Comparison of ENCODE assay signal across 1 cellular context in the genomic region with DNA sequence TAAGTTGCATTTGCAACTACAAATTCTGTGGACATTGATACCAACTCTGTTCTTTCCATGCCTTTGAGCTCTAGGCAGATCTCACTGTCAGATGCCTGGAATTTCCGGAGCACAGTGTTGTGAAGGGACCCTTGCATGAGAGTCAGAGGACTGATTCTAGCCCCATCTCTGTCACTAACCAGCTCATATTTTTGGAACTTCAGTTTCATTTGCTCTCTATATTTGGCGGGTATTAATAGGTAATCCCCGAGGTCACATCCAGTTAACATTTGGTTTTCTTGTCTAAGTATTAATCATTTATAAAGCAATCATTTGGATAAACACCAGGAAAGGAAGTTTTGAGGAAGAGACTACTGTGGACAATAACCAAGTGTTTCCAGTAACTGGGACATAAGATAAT.
TF ChIP-seq lines count a peak whose summit lies in the region.

No MANE protein-coding gene starts in this region.

TF ChIP-seq in IMR-90, 13 proteins besides CTCF, POLR2A, EP300 and RAD21:
- TF ChIP-seq CHD1 (IDR thresholded peaks at IDR 0.05; ENCODE audit: low read depth, low read length), result no peak
- no peak for TF ChIP-seq MAZ (IDR thresholded peaks at IDR 0.05; ENCODE audit: borderline replicate concordance, low read depth, low read length)
- TF ChIP-seq, protein P1, sequence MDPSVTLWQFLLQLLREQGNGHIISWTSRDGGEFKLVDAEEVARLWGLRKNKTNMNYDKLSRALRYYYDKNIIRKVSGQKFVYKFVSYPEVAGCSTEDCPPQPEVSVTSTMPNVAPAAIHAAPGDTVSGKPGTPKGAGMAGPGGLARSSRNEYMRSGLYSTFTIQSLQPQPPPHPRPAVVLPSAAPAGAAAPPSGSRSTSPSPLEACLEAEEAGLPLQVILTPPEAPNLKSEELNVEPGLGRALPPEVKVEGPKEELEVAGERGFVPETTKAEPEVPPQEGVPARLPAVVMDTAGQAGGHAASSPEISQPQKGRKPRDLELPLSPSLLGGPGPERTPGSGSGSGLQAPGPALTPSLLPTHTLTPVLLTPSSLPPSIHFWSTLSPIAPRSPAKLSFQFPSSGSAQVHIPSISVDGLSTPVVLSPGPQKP (IDR thresholded peaks at IDR 0.05; ENCODE audit: borderline replicate concordance, low read depth, low read length), result no peak
- no peak for TF ChIP-seq RFX5 (IDR thresholded peaks at IDR 0.05; ENCODE audit: low read depth, low read length)
- no peak for TF ChIP-seq NFE2L2 (IDR thresholded peaks at IDR 0.05; ENCODE audit: low read depth, low read length)
- TF ChIP-seq MXI1 (IDR thresholded peaks at IDR 0.05; ENCODE audit: borderline replicate concordance, low read depth, low read length), result no peak
- TF ChIP-seq CEBPB (IDR thresholded peaks at IDR 0.05; ENCODE audit: low read depth, low read length), result no peak
- TF ChIP-seq, protein P2, sequence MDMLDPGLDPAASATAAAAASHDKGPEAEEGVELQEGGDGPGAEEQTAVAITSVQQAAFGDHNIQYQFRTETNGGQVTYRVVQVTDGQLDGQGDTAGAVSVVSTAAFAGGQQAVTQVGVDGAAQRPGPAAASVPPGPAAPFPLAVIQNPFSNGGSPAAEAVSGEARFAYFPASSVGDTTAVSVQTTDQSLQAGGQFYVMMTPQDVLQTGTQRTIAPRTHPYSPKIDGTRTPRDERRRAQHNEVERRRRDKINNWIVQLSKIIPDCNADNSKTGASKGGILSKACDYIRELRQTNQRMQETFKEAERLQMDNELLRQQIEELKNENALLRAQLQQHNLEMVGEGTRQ (IDR thresholded peaks at IDR 0.05; ENCODE audit: low read depth, low read length), result no peak
- no peak for TF ChIP-seq SMC3 (IDR thresholded peaks at IDR 0.05; ENCODE audit: low read depth, low read length)
- TF ChIP-seq RCOR1 (IDR thresholded peaks at IDR 0.05; ENCODE audit: insufficient replicate concordance, low read length), result no peak
- no peak for TF ChIP-seq BHLHE40 (IDR thresholded peaks at IDR 0.05; ENCODE audit: low read depth, low read length)
- TF ChIP-seq FOS (IDR thresholded peaks at IDR 0.05; ENCODE audit: low read depth, low read length), result no peak
- TF ChIP-seq MAFK (IDR thresholded peaks at IDR 0.05; ENCODE audit: low read depth, low read length), result no peak
